Comparison of ENCODE assay signal across 26 cellular contexts in genomic region chr9:128833696-128834095, GRCh38.
"Had no signal": no experiment of that assay in that cellular context is flagged by ENCODE, and none has a peak within 500 bp of the region (broad histone marks: within the 10 kb centered on the region; RNA-seq: fewer than 3 reads in every experiment).

No MANE protein-coding gene starts in this region.

- H3K4me3 Mint-ChIP-seq: activated CD4-positive, alpha-beta T cell treated with anti-CD3 and anti-CD28 coated beads, Interleukin-2, amount 10 ng/mL, durations not matched to agents 24 days and 14 days; activated CD8-positive, alpha-beta T cell treated with anti-CD3 and anti-CD28 coated beads for 36 hours; activated naive CD8-positive, alpha-beta T cell treated with anti-CD3 and anti-CD28 coated beads for 36 hours; activated T-cell treated with anti-CD3 and anti-CD28 coated beads, Interleukin-2, amount 50 U/mL, for 24 hours; activated T-helper 1 cell treated with anti-CD3 and anti-CD28 coated beads, Interleukin-12 subunit alpha, Interleukin-12 subunit beta, Interleukin-2, Interleukin-4 antibody, amounts not matched to agents 30 ng/mL and 10 ng/mL and 1 ng/mL, durations not matched to agents 14 hours and 24 hours and 36 hours had no signal

- DNase-seq: activated CD4-positive, alpha-beta T cell treated with anti-CD3 and anti-CD28 coated beads, Interleukin-2, amount 10 ng/mL, durations not matched to agents 24 days and 14 days; activated CD4-positive, alpha-beta T cell treated with anti-CD3 and anti-CD28 coated beads, Interleukin-2, amount 50 U/mL, for 4 hours; activated CD8-positive, alpha-beta T cell treated with anti-CD3 and anti-CD28 coated beads for 36 hours; activated gamma-delta T cell treated with Interleukin-2 at 50 U/mL for 16 hours; activated naive CD4-positive, alpha-beta T cell treated with anti-CD3 and anti-CD28 coated beads, Interleukin-2, amount 50 U/mL, for 16 hours; activated naive CD8-positive, alpha-beta T cell treated with anti-CD3 and anti-CD28 coated beads for 36 hours; activated T-cell treated with anti-CD3 and anti-CD28 coated beads, Interleukin-2, amount 50 U/mL, for 24 hours; amniotic stem cell; brain microvascular endothelial cell; cerebellar nuclear complex; NCI-H1105; NCI-H1436; NCI-H1694; NCI-H1930; NCI-H2081 treated with DMSO at 0.1 percent for 48 hours; NCI-H226; NCI-H446 treated with DMSO at 0.1 percent for 48 hours; NCI-H524; NCI-H69; NCI-H82; SJCRH30; T1000 had no signal

- H3K4me3 ChIP-seq: cardiac muscle cell, SJCRH30, SK-N-MC had no signal

- H3K9me3 Mint-ChIP-seq: activated CD4-positive, alpha-beta T cell treated with anti-CD3 and anti-CD28 coated beads, Interleukin-2, amount 10 ng/mL, durations not matched to agents 24 days and 14 days; activated CD8-positive, alpha-beta T cell treated with anti-CD3 and anti-CD28 coated beads for 36 hours; activated naive CD8-positive, alpha-beta T cell treated with anti-CD3 and anti-CD28 coated beads for 36 hours; activated T-cell treated with anti-CD3 and anti-CD28 coated beads, Interleukin-2, amount 50 U/mL, for 24 hours; activated T-helper 1 cell treated with anti-CD3 and anti-CD28 coated beads, Interleukin-12 subunit alpha, Interleukin-12 subunit beta, Interleukin-2, Interleukin-4 antibody, amounts not matched to agents 30 ng/mL and 10 ng/mL and 1 ng/mL, durations not matched to agents 14 hours and 24 hours and 36 hours had no signal

- H3K27ac Mint-ChIP-seq: activated CD4-positive, alpha-beta T cell treated with anti-CD3 and anti-CD28 coated beads, Interleukin-2, amount 10 ng/mL, durations not matched to agents 24 days and 14 days; activated CD8-positive, alpha-beta T cell treated with anti-CD3 and anti-CD28 coated beads for 36 hours; activated naive CD8-positive, alpha-beta T cell treated with anti-CD3 and anti-CD28 coated beads for 36 hours; activated T-cell treated with anti-CD3 and anti-CD28 coated beads, Interleukin-2, amount 50 U/mL, for 24 hours had no signal

- H3K27me3 Mint-ChIP-seq: activated CD4-positive, alpha-beta T cell treated with anti-CD3 and anti-CD28 coated beads, Interleukin-2, amount 10 ng/mL, durations not matched to agents 24 days and 14 days; activated CD8-positive, alpha-beta T cell treated with anti-CD3 and anti-CD28 coated beads for 36 hours; activated naive CD8-positive, alpha-beta T cell treated with anti-CD3 and anti-CD28 coated beads for 36 hours; activated T-cell treated with anti-CD3 and anti-CD28 coated beads, Interleukin-2, amount 50 U/mL, for 24 hours had no signal

- ATAC-seq: activated CD8-positive, alpha-beta T cell treated with anti-CD3 and anti-CD28 coated beads for 36 hours; Panc1 had no signal

- H3K27ac ChIP-seq: brain microvascular endothelial cell, cardiac muscle cell, SJCRH30, SK-N-MC had no signal

- H3K36me3 ChIP-seq: brain microvascular endothelial cell, SJCRH30 had no signal

- H3K27me3 ChIP-seq: brain microvascular endothelial cell, cardiac muscle cell, SJCRH30 had no signal

- H3K9me3 ChIP-seq: SJCRH30 had no signal
